ENCODE assay signal across 14 cellular contexts in genomic region chr1:24871306-24871901, GRCh38. TPM values are rescaled to one million over a fixed set of nuclear protein-coding genes. Genes with fewer than 3 reads are reported as not detected.
"Had no signal": no experiment of that assay in that cellular context is flagged by ENCODE, and none has a peak within 500 bp of the region (broad histone marks: within the 10 kb centered on the region; RNA-seq: fewer than 3 reads in every experiment).

No MANE protein-coding gene starts in this region.

- H3K27ac Mint-ChIP-seq: activated naive CD4-positive, alpha-beta T cell treated with anti-CD3 and anti-CD28 coated beads for 36 hours; T-helper 1 cell treated with Interleukin-12 subunit alpha and Interleukin-12 subunit beta and Interleukin-4 antibody, amounts not matched to agents 30 μg/mL and 1 μg/mL, for 36 hours; WTC11 had no signal

- H3K4me3 Mint-ChIP-seq: activated naive CD4-positive, alpha-beta T cell treated with anti-CD3 and anti-CD28 coated beads for 36 hours; central memory CD8-positive, alpha-beta T cell; T-helper 1 cell treated with Interleukin-12 subunit alpha and Interleukin-12 subunit beta and Interleukin-4 antibody, amounts not matched to agents 30 μg/mL and 1 μg/mL, for 36 hours; WTC11 had no signal

- ATAC-seq: lower lobe of right lung, WTC11 had no signal

- H3K4me3 ChIP-seq: adrenal gland, lower lobe of right lung, prostate gland, SK-N-MC, spleen, thoracic aorta had no signal

- H3K36me3 Mint-ChIP-seq: WTC11 had no signal

- FAIRE-seq: urothelium cell line had no signal

- H3K36me3 ChIP-seq: adrenal gland, lower lobe of right lung, prostate gland, spleen, thoracic aorta had no signal

- H3K9me3 ChIP-seq: adrenal gland, lower lobe of right lung, prostate gland, spleen, thoracic aorta had no signal

- H3K27me3 Mint-ChIP-seq: central memory CD8-positive, alpha-beta T cell had no signal

- H3K4me1 ChIP-seq: adrenal gland, prostate gland had no signal

- H3K9me3 Mint-ChIP-seq: activated naive CD4-positive, alpha-beta T cell treated with anti-CD3 and anti-CD28 coated beads for 36 hours; central memory CD8-positive, alpha-beta T cell; T-helper 1 cell treated with Interleukin-12 subunit alpha and Interleukin-12 subunit beta and Interleukin-4 antibody, amounts not matched to agents 30 μg/mL and 1 μg/mL, for 36 hours; WTC11 had no signal

- DNase-seq: lower lobe of right lung; midbrain; spleen; stimulated activated CD4-positive, alpha-beta T cell treated with anti-CD3 and anti-CD28 coated beads, Interleukin-1b, Interleukin-23, amount 100 ng/mL, for 48 hours had no signal

- H3K27ac ChIP-seq: adrenal gland, lower lobe of right lung, prostate gland, SK-N-MC, spleen, thoracic aorta had no signal

RNA-seq across cellular contexts. Expression of gene RUNX3, which starts 58.7 kb away (rescaled TPM):
- total RNA-seq: epithelial cell of proximal tubule had no signal
